In genomic region chr9:73081979-73082657, GRCh38 we compare ENCODE assay signal across 8 cellular contexts.
A peak's percentile ranks its signal among the peaks of the same experiment; 100 is the strongest.
DNase-seq lines count a peak whose midpoint lies in the region; ATAC-seq and TF ChIP-seq lines count a peak whose summit lies in the region.

No MANE protein-coding gene starts in this region.

- TF ChIP-seq CTCF in fibroblast of the aortic adventitia (IDR thresholded peaks at IDR 0.05; ENCODE audit: insufficient read depth, low read length): peak; percentile 88

- H3K4me3 ChIP-seq in fibroblast of the aortic adventitia (ENCODE audit: low read depth, low read length): no peak overlapping the region

- DNase-seq in AG08395 (ENCODE audit: low spot score) (peak; percentile 69), KG1 (lab: John Stamatoyannopoulos, UW) (peak; percentile 39), fibroblast of the aortic adventitia (ENCODE audit: low read depth) (peak; percentile 76), pons (ENCODE audit: low spot score) (peak; percentile 56)
- no peak for DNase-seq in activated CD8-positive, alpha-beta memory T cell treated with anti-CD3 and anti-CD28 coated beads for 24 hours

- ATAC-seq in GM18502 (IDR thresholded peaks at IDR 0.05; ENCODE audit: poor library complexity, unreplicated experiment) (peak; percentile 67), SK-N-SH treated with all-trans-retinoic acid at 6 μM for 48 hours (peak; percentile 84), GM21737 (IDR thresholded peaks at IDR 0.05; ENCODE audit: unreplicated experiment) (no peak)

TF ChIP-seq in SK-N-SH treated with all-trans-retinoic acid at 6 μM for 48 hours, 23 proteins besides CTCF, POLR2A, EP300 and RAD21:
- TF ChIP-seq PPARA (CRISPR knock-in tag; IDR thresholded peaks at IDR 0.05; ENCODE audit: borderline replicate concordance) (no peak), TOX (CRISPR knock-in tag; IDR thresholded peaks at IDR 0.05; ENCODE audit: borderline replicate concordance) (no peak), CSDC2 (CRISPR knock-in tag; IDR thresholded peaks at IDR 0.05) (no peak)
